ENCODE assay signal across 24 cellular contexts in the genomic region with DNA sequence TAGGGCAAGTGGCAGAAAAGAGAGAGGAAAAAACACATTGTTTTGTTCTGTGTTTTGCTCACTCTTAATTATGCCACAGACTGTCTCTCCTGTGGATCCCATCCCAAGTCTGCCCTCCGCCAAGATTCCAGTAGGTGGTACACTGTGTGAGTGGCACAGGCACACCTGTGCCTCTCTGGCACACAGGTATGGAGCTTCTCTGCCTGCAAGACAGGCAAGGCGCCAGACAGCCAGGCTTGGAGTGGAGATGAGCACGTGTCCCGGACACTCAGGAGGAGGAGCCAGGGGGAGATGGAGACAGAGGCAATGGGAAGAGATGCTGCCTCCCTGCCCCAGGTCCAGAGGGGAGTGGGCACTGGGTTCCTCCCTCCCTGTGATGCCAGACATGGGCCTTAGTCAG. TPM values are rescaled to one million over a fixed set of nuclear protein-coding genes. Genes with fewer than 3 reads are reported as not detected.
DNase-seq lines count a peak whose midpoint lies in the region; ATAC-seq and TF ChIP-seq lines count a peak whose summit lies in the region.
"Had no signal": no experiment of that assay in that cellular context is flagged by ENCODE, and none has a peak within 500 bp of the region (broad histone marks: within the 10 kb centered on the region; RNA-seq: fewer than 3 reads in every experiment).

No MANE protein-coding gene starts in this region.

- no peaks in the 10 kb centered on the region for H3K36me3 ChIP-seq in neural progenitor cell
- H3K36me3 ChIP-seq in adrenal gland (replicated peaks in 1 of 2), result no peaks in the 10 kb centered on the region
- H3K36me3 ChIP-seq: cardiac muscle cell, ovary, SJSA1 had no signal

- H3K27ac ChIP-seq in neural progenitor cell (no peak overlapping the region), adrenal gland (no peak overlapping the region)
- H3K27ac ChIP-seq: cardiac muscle cell, ovary, SJSA1 had no signal

- WGBS in adrenal gland, 4 donors, result 36 to 50% (median 38%) methylated on average over 4 of the region's 4 CpGs

- CTCF ChIA-PET in activated naive CD4-positive, alpha-beta T cell treated with anti-CD3 and anti-CD28 coated beads, Interleukin-2, amount 10 ng/mL, durations not matched to agents 7 days and 5 days (lab: Charles Lee), result no interaction called here

- H3K4me1 ChIP-seq in neural progenitor cell, result peaks cover 55% of the 10 kb centered on the region
- H3K4me1 ChIP-seq in adrenal gland (replicated peaks in 1 of 2), result no peaks in the 10 kb centered on the region
- H3K4me1 ChIP-seq: SJSA1 had no signal

- TF ChIP-seq POLR2A in adrenal gland (IDR thresholded peaks at IDR 0.05), result no peak

- intact Hi-C loops in adrenal gland (cut with DNase I), result no loop called here

- TF ChIP-seq CTCF in neural progenitor cell (IDR thresholded peaks at IDR 0.05), result no peak
- TF ChIP-seq CTCF in adrenal gland (IDR thresholded peaks at IDR 0.05), result no peak

- H3K36me3 Mint-ChIP-seq in neural progenitor cell, result no peaks in the 10 kb centered on the region
- no peaks in the 10 kb centered on the region for H3K36me3 Mint-ChIP-seq in activated naive CD4-positive, alpha-beta T cell treated with anti-CD3 and anti-CD28 coated beads, Interleukin-2, amount 10 ng/mL, durations not matched to agents 7 days and 5 days
- H3K36me3 Mint-ChIP-seq: naive thymus-derived CD8-positive, alpha-beta T cell; type B pancreatic cell had no signal

- H3K9me3 ChIP-seq in neural progenitor cell (ENCODE audit: low read depth) (no peaks in the 10 kb centered on the region), adrenal gland (replicated peaks in 1 of 3) (no peaks in the 10 kb centered on the region)
- H3K9me3 ChIP-seq: ovary, SJSA1 had no signal

- peaks cover 54% of the 10 kb centered on the region for H3K4me1 Mint-ChIP-seq in neural progenitor cell
- H3K4me1 Mint-ChIP-seq in activated naive CD4-positive, alpha-beta T cell treated with anti-CD3 and anti-CD28 coated beads, Interleukin-2, amount 10 ng/mL, durations not matched to agents 7 days and 5 days, result peaks cover 6% of the 10 kb centered on the region

- DNase-seq in NCI-H2227 (lab: John Stamatoyannopoulos, UW; ENCODE audit: unreplicated experiment), result peak; percentile 41
- no peak for DNase-seq in NCI-H2227 treated with DMSO at 0.1 percent for 48 hours (lab: John Stamatoyannopoulos, UW)
- peak; percentile 53 to 64 for DNase-seq in NCI-H187 (lab: John Stamatoyannopoulos, UW)
- peak; percentile 68 for DNase-seq in NCI-H345 treated with DMSO at 0.1 percent for 48 hours (lab: John Stamatoyannopoulos, UW; ENCODE audit: unreplicated experiment)
- no peak for DNase-seq in neural progenitor cell (ENCODE audit: low spot score)
- no peak for DNase-seq in activated naive CD4-positive, alpha-beta T cell treated with anti-CD3 and anti-CD28 coated beads, Interleukin-2, amount 10 ng/mL, durations not matched to agents 7 days and 5 days
- no peak for DNase-seq in adrenal gland
- DNase-seq: activated CD4-positive, alpha-beta T cell treated with anti-CD3 and anti-CD28 coated beads for 4 hours; activated naive CD4-positive, alpha-beta T cell treated with Interleukin-2 at 50 U/mL for 16 hours; activated T-cell treated with anti-CD3 and anti-CD28 coated beads, Interleukin-2, amount 50 U/mL, for 48 hours; anterior cingulate cortex; dermis blood vessel endothelial cell; head of caudate nucleus; left cardiac atrium; naive thymus-derived CD8-positive, alpha-beta T cell; ovary; right cardiac atrium had no signal

- no peaks in the 10 kb centered on the region for H3K79me2 ChIP-seq in neural progenitor cell (ENCODE audit: low read depth)

- no peak for ATAC-seq in GM21367 (IDR thresholded peaks at IDR 0.05; ENCODE audit: unreplicated experiment)
- ATAC-seq: left cardiac atrium; naive thymus-derived CD8-positive, alpha-beta T cell; right cardiac atrium had no signal

- H3K9ac ChIP-seq in neural progenitor cell, result no peak overlapping the region

- peaks cover 34% of the 10 kb centered on the region for H3K27me3 Mint-ChIP-seq in neural progenitor cell (ENCODE audit: insufficient read depth, low read depth)
- H3K27me3 Mint-ChIP-seq in activated naive CD4-positive, alpha-beta T cell treated with anti-CD3 and anti-CD28 coated beads, Interleukin-2, amount 10 ng/mL, durations not matched to agents 7 days and 5 days, result peaks cover 70% of the 10 kb centered on the region

- H3K9me3 Mint-ChIP-seq in neural progenitor cell, result no peaks in the 10 kb centered on the region
- no peaks in the 10 kb centered on the region for H3K9me3 Mint-ChIP-seq in activated naive CD4-positive, alpha-beta T cell treated with anti-CD3 and anti-CD28 coated beads, Interleukin-2, amount 10 ng/mL, durations not matched to agents 7 days and 5 days
- H3K9me3 Mint-ChIP-seq: T-helper 1 cell treated with Interleukin-12 subunit alpha and Interleukin-12 subunit beta and Interleukin-4 antibody, amounts not matched to agents 30 μg/mL and 1 μg/mL, for 36 hours; type B pancreatic cell had no signal

- H3F3A ChIP-seq in neural progenitor cell (ENCODE audit: low read depth), result peaks cover 33% of the 10 kb centered on the region

- H4K20me1 ChIP-seq in neural progenitor cell (ENCODE audit: low read depth), result peaks cover 10% of the 10 kb centered on the region

- H3K4me3 Mint-ChIP-seq in neural progenitor cell, result no peak overlapping the region
- H3K4me3 Mint-ChIP-seq in activated naive CD4-positive, alpha-beta T cell treated with anti-CD3 and anti-CD28 coated beads, Interleukin-2, amount 10 ng/mL, durations not matched to agents 7 days and 5 days, result no peak overlapping the region
- H3K4me3 Mint-ChIP-seq: naive thymus-derived CD8-positive, alpha-beta T cell; T-helper 1 cell treated with Interleukin-12 subunit alpha and Interleukin-12 subunit beta and Interleukin-4 antibody, amounts not matched to agents 30 μg/mL and 1 μg/mL, for 36 hours; type B pancreatic cell had no signal

- peak overlapping the region; percentile 58 for H3K27ac Mint-ChIP-seq in neural progenitor cell
- no peak overlapping the region for H3K27ac Mint-ChIP-seq in activated naive CD4-positive, alpha-beta T cell treated with anti-CD3 and anti-CD28 coated beads, Interleukin-2, amount 10 ng/mL, durations not matched to agents 7 days and 5 days
- H3K27ac Mint-ChIP-seq: T-helper 1 cell treated with Interleukin-12 subunit alpha and Interleukin-12 subunit beta and Interleukin-4 antibody, amounts not matched to agents 30 μg/mL and 1 μg/mL, for 36 hours; type B pancreatic cell had no signal

- no peak overlapping the region for H3K4me2 ChIP-seq in neural progenitor cell

- H3K27me3 ChIP-seq in neural progenitor cell (peaks cover 20% of the 10 kb centered on the region), adrenal gland (peaks cover 49% of the 10 kb centered on the region)
- H3K27me3 ChIP-seq: ovary had no signal

- no peak overlapping the region for H2AFZ ChIP-seq in neural progenitor cell (replicated peaks)

- H3K4me3 ChIP-seq in neural progenitor cell, result no peak overlapping the region
- no peak overlapping the region for H3K4me3 ChIP-seq in adrenal gland
- H3K4me3 ChIP-seq: cardiac muscle cell, ovary, SJSA1 had no signal

RNA-seq across cellular contexts. Expression of gene GRIK3, which starts 6.5 kb away (rescaled TPM):
- total RNA-seq in neural progenitor cell (ENCODE audit: low replicate concordance), result 1.7 and 3.0 TPM in 2 replicates
- 1 to 10 TPM in 3 of 8 donors, under 1 TPM in 5; 0.09 to 3.1 (median 0.45) TPM for total RNA-seq in adrenal gland
- polyA plus RNA-seq in adrenal gland, result 1 to 10 TPM in 2 of 3 donors, under 1 TPM in 1; 0.77 to 1.4 (median 1.1) TPM
- total RNA-seq: A172; dermis blood vessel endothelial cell; endothelial cell of umbilical vein; naive thymus-derived CD8-positive, alpha-beta T cell; SJSA1 had no signal
- polyA plus RNA-seq: cardiac muscle cell; endothelial cell of umbilical vein; naive thymus-derived CD8-positive, alpha-beta T cell had no signal

Comparison
In these comparisons a context has a peak if more than half of its experiments do, and no peak if none do; other contexts are left out.
1. DNase-seq: peak in NCI-H2227 (single experiment), NCI-H187 (2 of 2) and NCI-H345 treated with DMSO at 0.1 percent for 48 hours (single experiment); none in NCI-H2227 treated with DMSO at 0.1 percent for 48 hours (single experiment), neural progenitor cell (single experiment), activated naive CD4-positive, alpha-beta T cell treated with anti-CD3 and anti-CD28 coated beads, Interleukin-2, amount 10 ng/mL, durations not matched to agents 7 days and 5 days (single experiment) and adrenal gland (0 of 7).